In genomic region chr15:65336767-65337435, GRCh38 we compare ENCODE assay signal across 18 cellular contexts. TPM values are rescaled to one million over a fixed set of nuclear protein-coding genes. Genes with fewer than 3 reads are reported as not detected.
DNase-seq lines count a peak whose midpoint lies in the region; ATAC-seq, FAIRE-seq and TF ChIP-seq lines count a peak whose summit lies in the region.
"Had no signal": no experiment of that assay in that cellular context is flagged by ENCODE, and none has a peak within 500 bp of the region (broad histone marks: within the 10 kb centered on the region; RNA-seq: fewer than 3 reads in every experiment).

No MANE protein-coding gene starts in this region.

- H3K4me3 ChIP-seq in heart left ventricle (no peak overlapping the region), kidney (ENCODE audit: low read length in 2 of 2) (no peak overlapping the region), tibial nerve (no peak overlapping the region)
- H3K4me3 ChIP-seq: skin epidermis had no signal

- no peak overlapping the region for H3K9ac ChIP-seq in kidney (ENCODE audit: low read length in 2 of 2)

- DNase-seq in Right ventricle myocardium inferior (ENCODE audit: missing footprints) (peak; percentile 20), heart left ventricle (no peak), NCI-H526 (lab: John Stamatoyannopoulos, UW) (peak; percentile 95 to 97), kidney (peak; percentile 50), tibial nerve (ENCODE audit: low spot score in 2 of 2) (no peak), NCI-H510A treated with DMSO at 0.1 percent for 48 hours (lab: John Stamatoyannopoulos, UW) (no peak), kidney tubule cell (ENCODE audit: low spot score) (no peak), NCI-H2196 (lab: John Stamatoyannopoulos, UW; ENCODE audit: unreplicated experiment) (no peak)
- DNase-seq: ACHN; activated CD4-positive, alpha-beta T cell treated with anti-CD3 and anti-CD28 coated beads, Interleukin-2, amount 50 U/mL, for 1 hour; activated naive CD8-positive, alpha-beta T cell treated with anti-CD3 and anti-CD28 coated beads, Interleukin-2, amount 50 U/mL, for 24 hours; central memory CD4-positive, alpha-beta T cell; foreskin fibroblast; stimulated activated naive CD8-positive, alpha-beta T cell treated with anti-CD3 and anti-CD28 coated beads, Interleukin-15, amount 100 ng/mL, for 72 hours had no signal

- TF ChIP-seq CTCF in heart left ventricle (IDR thresholded peaks at IDR 0.05) (no peak), kidney (IDR thresholded peaks at IDR 0.05; ENCODE audit: borderline replicate concordance, extremely low read depth, insufficient read depth) (no peak), tibial nerve (IDR thresholded peaks at IDR 0.05) (no peak)

- 68 to 71% (median 69%) methylated on average over 19 of the region's 19 CpGs for WGBS in heart left ventricle, 4 donors
- 48 to 52% methylated on average over 17 to 18 of the region's 19 CpGs for WGBS in tibial nerve, 2 donors

- no peak for ATAC-seq in Right ventricle myocardium inferior
- ATAC-seq in heart left ventricle: no peak
- ATAC-seq: activated naive CD8-positive, alpha-beta T cell treated with anti-CD3 and anti-CD28 coated beads, Interleukin-2, amount 50 U/mL, for 24 hours; stimulated activated naive CD8-positive, alpha-beta T cell treated with anti-CD3 and anti-CD28 coated beads, Interleukin-15, amount 100 ng/mL, for 72 hours had no signal

- H3K4me1 ChIP-seq in heart left ventricle: no peaks in the 10 kb centered on the region
- H3K4me1 ChIP-seq in kidney (ENCODE audit: control insufficient read depth in 1 of 2, insufficient read depth in 1 of 2, low read depth in 1 of 2, low read length in 2 of 2): no peaks in the 10 kb centered on the region
- H3K4me1 ChIP-seq in tibial nerve: no peaks in the 10 kb centered on the region

- H3K27ac ChIP-seq in heart left ventricle (no peak overlapping the region), kidney (ENCODE audit: low read depth in 2 of 2, low read length in 2 of 2) (no peak overlapping the region), tibial nerve (no peak overlapping the region)
- H3K27ac ChIP-seq: RWPE1, skin epidermis had no signal

- TF ChIP-seq POLR2A in heart left ventricle (IDR thresholded peaks at IDR 0.05): no peak
- TF ChIP-seq POLR2A in tibial nerve (IDR thresholded peaks at IDR 0.05): no peak

- intact Hi-C loops in Right ventricle myocardium inferior (cut with DNase I) (no loop called here), heart left ventricle (cut with DNase I) (no loop called here), kidney (cut with DNase I) (no loop called here)

- H3K9me3 ChIP-seq in heart left ventricle: no peaks in the 10 kb centered on the region
- H3K9me3 ChIP-seq in kidney (ENCODE audit: control insufficient read depth in 1 of 2, low read length in 2 of 2): no peaks in the 10 kb centered on the region
- no peaks in the 10 kb centered on the region for H3K9me3 ChIP-seq in tibial nerve

- H3K27me3 ChIP-seq in heart left ventricle (peaks cover 0 to 9% (median 0%) of the 10 kb centered on the region in 9 donors), tibial nerve (no peaks in the 10 kb centered on the region)

- FAIRE-seq in kidney (lab: Jason Lieb, UNC): no peak
- FAIRE-seq: endometrium had no signal

- H3K36me3 ChIP-seq in heart left ventricle (no peaks in the 10 kb centered on the region), kidney (ENCODE audit: control insufficient read depth in 1 of 2, insufficient read depth in 2 of 2, low read length in 2 of 2) (no peaks in the 10 kb centered on the region), tibial nerve (no peaks in the 10 kb centered on the region)

- TF ChIP-seq EP300 in tibial nerve (IDR thresholded peaks at IDR 0.05): no peak

RNA-seq across cellular contexts. Expression of gene RNU5B-1, which starts 32.4 kb away (rescaled TPM):
- total RNA-seq in Right ventricle myocardium inferior (25.8 TPM), heart left ventricle (10 to 100 TPM in 2 of 9 donors, not detected in 7; 18.6 to 30.4 TPM), kidney (54.0 TPM), tibial nerve (not detected)
- polyA plus RNA-seq in heart left ventricle (not detected), kidney (ENCODE audit: insufficient read depth, low read depth, low replicate concordance) (not detected)
- total RNA-seq: omental fat pad had no signal

RNA-seq across cellular contexts. Expression of gene IGDCC3, which starts 40.9 kb away (rescaled TPM):
- total RNA-seq in Right ventricle myocardium inferior (0.43 TPM), heart left ventricle (under 1 TPM in 3 of 9 donors, not detected in 6; 0.09 to 0.33 (median 0.22) TPM), kidney (0.22 TPM), tibial nerve (not detected)
- polyA plus RNA-seq in heart left ventricle (under 1 TPM in 1 of 2 donors, not detected in 1; 0.07 TPM), kidney (ENCODE audit: insufficient read depth, low read depth, low replicate concordance) (0.49 TPM)
- total RNA-seq: omental fat pad had no signal

RNA-seq across cellular contexts. Expression of gene RNU5A-1, which starts 41.0 kb away (rescaled TPM):
- not detected for total RNA-seq in Right ventricle myocardium inferior
- not detected for total RNA-seq in heart left ventricle
- not detected for polyA plus RNA-seq in heart left ventricle
- not detected for total RNA-seq in kidney
- not detected for polyA plus RNA-seq in kidney (ENCODE audit: insufficient read depth, low read depth, low replicate concordance)
- total RNA-seq in tibial nerve: not detected
- total RNA-seq: omental fat pad had no signal

RNA-seq across cellular contexts. Expression of gene PARP16, which starts 50.2 kb away (rescaled TPM):
- total RNA-seq in Right ventricle myocardium inferior: 4.9 TPM
- total RNA-seq in heart left ventricle: 1 to 10 TPM; 2.7 to 7.0 (median 4.8) TPM
- 1 to 10 TPM; 3.0 to 4.8 TPM for polyA plus RNA-seq in heart left ventricle
- 7.8 TPM for total RNA-seq in kidney
- 7.0 TPM for polyA plus RNA-seq in kidney (ENCODE audit: insufficient read depth, low read depth, low replicate concordance)
- 10 to 100 TPM in 3 of 4 donors, 1 to 10 TPM in 1; 5.9 to 15.5 (median 12.1) TPM for total RNA-seq in tibial nerve

Comparison
In these comparisons a context has a peak if more than half of its experiments do, and no peak if none do; other contexts are left out.
1. DNase-seq: peak in Right ventricle myocardium inferior (single experiment), NCI-H526 (2 of 2) and kidney (single experiment); none in heart left ventricle (0 of 5), tibial nerve (0 of 2), NCI-H510A treated with DMSO at 0.1 percent for 48 hours (single experiment), kidney tubule cell (single experiment) and NCI-H2196 (single experiment).